In the genomic region with DNA sequence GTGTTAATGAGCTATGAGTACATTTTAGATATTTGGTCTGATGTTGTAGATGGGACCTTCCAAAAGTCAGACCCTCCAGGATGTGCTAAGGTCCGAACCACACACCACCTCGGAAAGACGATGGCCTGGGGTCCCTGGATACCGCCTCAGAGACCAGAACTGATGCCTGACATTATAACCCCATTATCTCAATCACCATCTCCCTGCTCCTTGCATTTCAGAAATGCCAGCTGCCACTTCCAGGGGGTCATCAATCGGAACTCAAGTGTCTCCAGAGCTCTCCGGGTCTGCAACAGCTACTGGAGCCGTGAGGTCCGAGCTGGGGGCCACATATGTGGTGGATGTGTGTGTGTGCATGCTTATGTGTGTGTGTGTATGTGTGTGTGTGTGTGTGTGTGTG, we compare ENCODE assay signal across 24 cellular contexts. TPM values are rescaled to one million over a fixed set of nuclear protein-coding genes. Genes with fewer than 3 reads are reported as not detected.
DNase-seq lines count a peak whose midpoint lies in the region; ATAC-seq and TF ChIP-seq lines count a peak whose summit lies in the region.
"Had no signal": no experiment of that assay in that cellular context is flagged by ENCODE, and none has a peak within 500 bp of the region (broad histone marks: within the 10 kb centered on the region; RNA-seq: fewer than 3 reads in every experiment).

No MANE protein-coding gene starts in this region.

- H2BK120ac ChIP-seq in neuronal stem cell (ENCODE audit: low read depth, low read length), result peak overlapping the region; percentile 81

- H3K9ac ChIP-seq in neuronal stem cell (ENCODE audit: low read depth, low read length, poor library complexity) (no peak overlapping the region), GM23248 (no peak overlapping the region)
- H3K9ac ChIP-seq: BLaER1 had no signal

- in situ Hi-C loops in GM23248 (cut with MboI), result no loop called here

- no peak for ATAC-seq in upper lobe of right lung
- ATAC-seq in stimulated activated effector memory CD8-positive, alpha-beta T cell treated with anti-CD3 and anti-CD28 coated beads, Interleukin-12 subunit alpha, Interleukin-12 subunit beta, amount 100 ng/mL, for 72 hours, result no peak
- ATAC-seq: CD8-positive, alpha-beta T cell; GM12878 had no signal

- H3K4me1 ChIP-seq in HEK293 (ENCODE audit: control insufficient read depth, insufficient read depth, low read length) (no peaks in the 10 kb centered on the region; the same call in 1 of the 2 replicates), neuronal stem cell (ENCODE audit: control insufficient read depth in 2 of 2, insufficient read depth in 1 of 2, low read depth in 1 of 2, low read length in 2 of 2) (no peaks in the 10 kb centered on the region), upper lobe of right lung (peaks cover 9% of the 10 kb centered on the region), GM23248 (ENCODE audit: insufficient read depth) (no peaks in the 10 kb centered on the region)
- H3K4me1 ChIP-seq: Caco-2 had no signal

- peak overlapping the region; percentile 19 for H2BK12ac ChIP-seq in neuronal stem cell (ENCODE audit: low read length)

- no peak overlapping the region for H3K4me3 Mint-ChIP-seq in stimulated activated effector memory CD8-positive, alpha-beta T cell treated with anti-CD3 and anti-CD28 coated beads, Interleukin-12 subunit alpha, Interleukin-12 subunit beta, amount 100 ng/mL, for 72 hours
- H3K4me3 Mint-ChIP-seq: CD4-positive, alpha-beta T cell; CD8-positive, alpha-beta T cell had no signal

- no peak overlapping the region for H3K18ac ChIP-seq in neuronal stem cell (ENCODE audit: low read length)

- peak overlapping the region; percentile 82 for H3K23ac ChIP-seq in neuronal stem cell (ENCODE audit: low read depth, low read length, poor library complexity)

- no peak overlapping the region for H2AFZ ChIP-seq in neuronal stem cell (ENCODE audit: low read length)
- no peak overlapping the region for H2AFZ ChIP-seq in GM23248

- no peaks in the 10 kb centered on the region for H3K79me2 ChIP-seq in GM23248 (ENCODE audit: insufficient read depth)

- no peak overlapping the region for H3K27ac Mint-ChIP-seq in stimulated activated effector memory CD8-positive, alpha-beta T cell treated with anti-CD3 and anti-CD28 coated beads, Interleukin-12 subunit alpha, Interleukin-12 subunit beta, amount 100 ng/mL, for 72 hours
- H3K27ac Mint-ChIP-seq: CD4-positive, alpha-beta T cell; CD8-positive, alpha-beta T cell had no signal

- peak overlapping the region; percentile 32 for H4K8ac ChIP-seq in neuronal stem cell (ENCODE audit: low read depth, low read length)

- H3K36me3 Mint-ChIP-seq in stimulated activated effector memory CD8-positive, alpha-beta T cell treated with anti-CD3 and anti-CD28 coated beads, Interleukin-12 subunit alpha, Interleukin-12 subunit beta, amount 100 ng/mL, for 72 hours, result no peaks in the 10 kb centered on the region
- H3K36me3 Mint-ChIP-seq: CD8-positive, alpha-beta T cell had no signal

- no peaks in the 10 kb centered on the region for H3K9me3 Mint-ChIP-seq in stimulated activated effector memory CD8-positive, alpha-beta T cell treated with anti-CD3 and anti-CD28 coated beads, Interleukin-12 subunit alpha, Interleukin-12 subunit beta, amount 100 ng/mL, for 72 hours
- H3K9me3 Mint-ChIP-seq: CD4-positive, alpha-beta T cell; CD8-positive, alpha-beta T cell had no signal

- H2AK5ac ChIP-seq in neuronal stem cell (ENCODE audit: low read depth, low read length), result peak overlapping the region; percentile 96

- H3K27me3 ChIP-seq in neuronal stem cell (ENCODE audit: control insufficient read depth in 3 of 3, insufficient read depth in 3 of 3, low read depth in 1 of 3, low read length in 3 of 3) (peaks cover 11 to 91% (median 39%) of the 10 kb centered on the region in 3 experiments), upper lobe of right lung (peaks cover 19% of the 10 kb centered on the region), GM23248 (replicated peaks; ENCODE audit: insufficient read depth) (no peaks in the 10 kb centered on the region)
- H3K27me3 ChIP-seq: BE2C had no signal

- no peaks in the 10 kb centered on the region for H3K36me3 ChIP-seq in HEK293 (ENCODE audit: control insufficient read depth in 2 of 2, insufficient read depth in 1 of 2, low read length in 2 of 2)
- no peaks in the 10 kb centered on the region for H3K36me3 ChIP-seq in neuronal stem cell (replicated peaks in 1 of 2; ENCODE audit: control insufficient read depth in 2 of 2, insufficient read depth in 2 of 2, low read length in 2 of 2)
- H3K36me3 ChIP-seq in upper lobe of right lung, result no peaks in the 10 kb centered on the region
- no peaks in the 10 kb centered on the region for H3K36me3 ChIP-seq in GM23248 (ENCODE audit: low read depth)
- H3K36me3 ChIP-seq: BE2C, BLaER1 had no signal

- H2BK5ac ChIP-seq in neuronal stem cell (ENCODE audit: low read length), result no peak overlapping the region

- intact Hi-C loops in upper lobe of right lung (cut with DNase I), result no loop called here

- no peaks in the 10 kb centered on the region for H4K20me1 ChIP-seq in GM23248 (ENCODE audit: insufficient read depth)
- H4K20me1 ChIP-seq: BLaER1 had no signal

- no CpG with 5 or more reads among the region's 8 CpGs for WGBS in neuronal stem cell (ENCODE audit: extremely low coverage in 2 of 2, insufficient read length in 2 of 2, insufficient replicate concordance in 1 of 2), 2 donors
- 62 to 63% methylated on average over 8 of the region's 8 CpGs for WGBS in GM23248 (ENCODE audit: low coverage in 1 of 2, low lambda C conversion rate in 2 of 2, missing lambda C conversion rate in 2 of 2), 2 experiments

- peak overlapping the region; percentile 38 for H3K14ac ChIP-seq in neuronal stem cell (ENCODE audit: low read length)

- H3K9me3 ChIP-seq in HEK293 (ENCODE audit: control insufficient read depth, insufficient read depth, low read depth, low read length), result no peaks in the 10 kb centered on the region
- peaks cover 2 to 6% of the 10 kb centered on the region in 2 donors for H3K9me3 ChIP-seq in neuronal stem cell (replicated peaks in 1 of 2; ENCODE audit: control insufficient read depth in 2 of 2, insufficient read depth in 1 of 2, low read depth in 1 of 2, low read length in 2 of 2)
- no peaks in the 10 kb centered on the region for H3K9me3 ChIP-seq in upper lobe of right lung
- H3K9me3 ChIP-seq in GM23248 (ENCODE audit: low read depth), result no peaks in the 10 kb centered on the region
- H3K9me3 ChIP-seq: BE2C, Caco-2 had no signal

- no peaks in the 10 kb centered on the region for H3F3A ChIP-seq in GM23248 (ENCODE audit: insufficient read depth)

- H3K4me2 ChIP-seq in neuronal stem cell (ENCODE audit: insufficient read depth, low read length, poor library complexity, severe bottlenecking) (no peak overlapping the region), GM23248 (ENCODE audit: unreplicated experiment) (no peak overlapping the region)
- H3K4me2 ChIP-seq: BLaER1 had no signal

- H4K91ac ChIP-seq in neuronal stem cell (ENCODE audit: low read depth, low read length, poor library complexity), result no peak overlapping the region

- TF ChIP-seq CTCF in HEK293 (tag by site-specific recombination; IDR thresholded peaks at IDR 0.05), result no peak
- TF ChIP-seq CTCF in upper lobe of right lung (IDR thresholded peaks at IDR 0.05), result no peak

- no peak overlapping the region for H2BK15ac ChIP-seq in neuronal stem cell (ENCODE audit: low read length)

- no peaks in the 10 kb centered on the region for H3K79me1 ChIP-seq in neuronal stem cell (ENCODE audit: low read depth, low read length)

- no peak overlapping the region for H3K27ac ChIP-seq in HEK293 (ENCODE audit: extremely low read depth, low read depth, low read length)
- H3K27ac ChIP-seq in neuronal stem cell (replicated peaks; ENCODE audit: low read length), result no peak overlapping the region
- H3K27ac ChIP-seq in upper lobe of right lung, result no peak overlapping the region
- H3K27ac ChIP-seq in GM23248, result no peak overlapping the region
- H3K27ac ChIP-seq: BLaER1 had no signal

- H3K4me1 Mint-ChIP-seq in stimulated activated effector memory CD8-positive, alpha-beta T cell treated with anti-CD3 and anti-CD28 coated beads, Interleukin-12 subunit alpha, Interleukin-12 subunit beta, amount 100 ng/mL, for 72 hours, result peaks cover 17% of the 10 kb centered on the region

- H3K4me3 ChIP-seq in HEK293 (ENCODE audit: low read depth, low read length), result no peak overlapping the region
- no peak overlapping the region for H3K4me3 ChIP-seq in neuronal stem cell (ENCODE audit: low read length in 2 of 2)
- no peak overlapping the region for H3K4me3 ChIP-seq in upper lobe of right lung
- H3K4me3 ChIP-seq in GM23248, result no peak overlapping the region
- H3K4me3 ChIP-seq: BLaER1, GM12878 had no signal

- DNase-seq in neuronal stem cell (ENCODE audit: low spot score) (no peak), upper lobe of right lung (peak; percentile 15), GM23248 (no peak), NAMALWA (ENCODE audit: low spot score) (no peak)
- DNase-seq in stimulated activated effector memory CD8-positive, alpha-beta T cell treated with anti-CD3 and anti-CD28 coated beads, Interleukin-12 subunit alpha, Interleukin-12 subunit beta, amount 100 ng/mL, for 72 hours (ENCODE audit: low spot score in 2 of 2), result no peak
- DNase-seq: 8988T; ACHN; BE2C; C1 segment of cervical spinal cord; Caco-2; Calu3; CD4-positive, alpha-beta T cell; CD8-positive, alpha-beta T cell; DMS79; DND-41; EL; GDM1 had no signal

- POLR2A ChIA-PET in HEK293 (lab: Yijun Ruan, JAX), result no interaction called here

- no peak overlapping the region for H3K4ac ChIP-seq in neuronal stem cell (ENCODE audit: low read length)

- no peaks in the 10 kb centered on the region for H3K9me2 ChIP-seq in GM23248 (ENCODE audit: insufficient read depth)

- CTCF ChIA-PET in HEK293 (lab: Yijun Ruan, JAX), result interaction anchor here (0.7 kb wide), 1 partner anchor 26 kb away, joined by 3 read pairs; no protein-coding TSS in a partner anchor

RNA-seq across cellular contexts. Expression of gene DUOX1, which starts 7.9 kb away (rescaled TPM):
- polyA plus RNA-seq in neuronal stem cell (2013, experiment 1 of 2), result 0.06 TPM
- polyA plus RNA-seq in neuronal stem cell (2013, experiment 2 of 2), result 0.03 TPM
- total RNA-seq in upper lobe of right lung, result 327 TPM
- total RNA-seq in GM23248 (2014; rRNA removed; shearing (Covaris generic)), result 0.32 and 0.89 TPM in 2 replicates
- 1.5 and 1.8 TPM in 2 replicates for polyA plus RNA-seq in GM23248 (2016; fragmentation: Nextera tagmentation; extraction: Ambion mirVana)
- total RNA-seq: CD8-positive, alpha-beta T cell; G401 had no signal
- polyA plus RNA-seq: AG04450 had no signal

RNA-seq across cellular contexts. Expression of gene DUOXA1, which starts 8.0 kb away (rescaled TPM):
- 0.04 TPM for polyA plus RNA-seq in neuronal stem cell (2013, experiment 1 of 2)
- polyA plus RNA-seq in neuronal stem cell (2013, experiment 2 of 2), result not detected
- total RNA-seq in upper lobe of right lung, result 138 TPM
- total RNA-seq in GM23248 (2014; rRNA removed; shearing (Covaris generic)), result 2.4 TPM in 1 of 2 replicates, not detected in the other
- polyA plus RNA-seq in GM23248 (2016; fragmentation: Nextera tagmentation; extraction: Ambion mirVana), result 0.48 and 0.61 TPM in 2 replicates
- total RNA-seq: Caco-2; Calu3; CD8-positive, alpha-beta T cell; Daoy; G401 had no signal
- polyA plus RNA-seq: AG04450, GM12878 had no signal

RNA-seq across cellular contexts. Expression of gene DUOXA2, which starts 23.6 kb away (rescaled TPM):
- not detected for polyA plus RNA-seq in neuronal stem cell (2013, experiment 1 of 2)
- polyA plus RNA-seq in neuronal stem cell (2013, experiment 2 of 2), result not detected
- not detected for total RNA-seq in upper lobe of right lung
- not detected in 2 replicates for total RNA-seq in GM23248 (2014; rRNA removed; shearing (Covaris generic))
- not detected in 2 replicates for polyA plus RNA-seq in GM23248 (2016; fragmentation: Nextera tagmentation; extraction: Ambion mirVana)
- total RNA-seq: A673; Calu3; CD4-positive, alpha-beta T cell; CD8-positive, alpha-beta T cell; Daoy; G401; GM12878 had no signal
- polyA plus RNA-seq: AG04450, GM12878 had no signal

RNA-seq across cellular contexts. Expression of gene DUOX2, which starts 23.7 kb away (rescaled TPM):
- 0.01 TPM for polyA plus RNA-seq in neuronal stem cell (2013, experiment 1 of 2)
- 0.01 TPM for polyA plus RNA-seq in neuronal stem cell (2013, experiment 2 of 2)
- 3.8 TPM for total RNA-seq in upper lobe of right lung
- not detected in 2 replicates for total RNA-seq in GM23248 (2014; rRNA removed; shearing (Covaris generic))
- 0.03 TPM in 2 replicates for polyA plus RNA-seq in GM23248 (2016; fragmentation: Nextera tagmentation; extraction: Ambion mirVana)
- total RNA-seq: G401 had no signal
- polyA plus RNA-seq: AG04450, GM12878 had no signal

RNA-seq across cellular contexts. Expression of gene SHF, which starts 50.1 kb away (rescaled TPM):
- 31.0 TPM for polyA plus RNA-seq in neuronal stem cell (2013, experiment 1 of 2)
- 29.9 TPM for polyA plus RNA-seq in neuronal stem cell (2013, experiment 2 of 2)
- 7.1 TPM for total RNA-seq in upper lobe of right lung
- total RNA-seq in GM23248 (2014; rRNA removed; shearing (Covaris generic)), result 0.25 and 0.32 TPM in 2 replicates
- 0.76 and 0.93 TPM in 2 replicates for polyA plus RNA-seq in GM23248 (2016; fragmentation: Nextera tagmentation; extraction: Ambion mirVana)

Comparison
In these comparisons a context has a peak if more than half of its experiments do, and no peak if none do; other contexts are left out.
1. RNA of gene DUOX1, which starts 7.9 kb away (total RNA-seq): 327 TPM in upper lobe of right lung (single experiment); 0.32 to 0.89 TPM in GM23248; every median in the first group is over 100 times any median in the second.
2. RNA of gene DUOXA1, which starts 8.0 kb away (total RNA-seq): 138 TPM in upper lobe of right lung (single experiment); 2.4 TPM in GM23248; every median in the first group is over 10 times any median in the second.